21 cellular contexts compared by ENCODE assay signal in the genomic region with DNA sequence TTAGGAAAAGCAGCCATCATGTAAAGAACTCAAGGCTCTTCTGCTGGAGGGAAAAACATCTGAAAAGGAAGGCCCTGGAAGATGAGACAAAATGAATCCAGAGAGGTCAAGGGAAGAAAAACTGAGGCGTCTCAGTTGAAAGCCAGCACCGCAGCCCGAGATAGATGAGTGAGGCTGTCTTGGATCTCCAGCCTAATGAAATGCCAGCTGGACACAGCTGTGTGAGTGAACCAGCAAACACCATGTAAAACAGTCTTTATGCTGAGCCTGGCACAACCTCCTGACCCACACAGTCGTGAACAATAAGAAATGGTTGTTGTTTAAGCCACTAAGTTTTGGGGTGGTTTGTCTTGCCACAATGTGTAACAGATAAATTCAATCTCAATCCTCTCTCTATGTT. TPM values are rescaled to one million over a fixed set of nuclear protein-coding genes. Genes with fewer than 3 reads are reported as not detected.
"Had no signal": no experiment of that assay in that cellular context is flagged by ENCODE, and none has a peak within 500 bp of the region (broad histone marks: within the 10 kb centered on the region; RNA-seq: fewer than 3 reads in every experiment).

No MANE protein-coding gene starts in this region.

- DNase-seq: cerebellar nuclear complex; endodermal cell; erythroblast; foreskin fibroblast; glutamatergic neuron; left ventricle myocardium inferior; lower lobe of right lung; midbrain; naive thymus-derived CD4-positive, alpha-beta T cell; posterior cingulate gyrus; spleen; stimulated activated CD4-positive, alpha-beta T cell treated with anti-CD3 and anti-CD28 coated beads, Interleukin-15, amount 100 ng/mL, for 24 hours; stimulated activated CD4-positive, alpha-beta T cell treated with anti-CD3 and anti-CD28 coated beads, Interleukin-1b, Interleukin-23, amount 100 ng/mL, for 48 hours; stimulated activated CD4-positive, alpha-beta T cell treated with anti-CD3 and anti-CD28 coated beads, Interleukin-4, amount 100 ng/mL, for 24 hours; stimulated activated naive CD8-positive, alpha-beta T cell treated with anti-CD3 and anti-CD28 coated beads, Interleukin-15, amount 100 ng/mL, for 72 hours; testis had no signal

- H3K9me3 ChIP-seq: gastroesophageal sphincter, left ventricle myocardium inferior, lower lobe of right lung, neutrophil, spleen, testis, tibial nerve had no signal

- H3K36me3 ChIP-seq: gastroesophageal sphincter, left ventricle myocardium inferior, lower lobe of right lung, neutrophil, spleen, tibial nerve had no signal

- H3K4me3 ChIP-seq: gastroesophageal sphincter, left ventricle myocardium inferior, lower lobe of right lung, spleen, testis, tibial nerve had no signal

- H3K27ac ChIP-seq: gastroesophageal sphincter, left ventricle myocardium inferior, lower lobe of right lung, neutrophil, testis, tibial nerve had no signal

- H3K27me3 ChIP-seq: gastroesophageal sphincter, neutrophil, spleen, testis, tibial nerve had no signal

- H3K4me1 ChIP-seq: gastroesophageal sphincter, left ventricle myocardium inferior, lower lobe of right lung, spleen, testis, tibial nerve had no signal

RNA-seq across cellular contexts. Expression of gene RASL11B, which starts 48.6 kb away (rescaled TPM):
- total RNA-seq: endothelial cell of umbilical vein, pulmonary artery endothelial cell had no signal
